Comparison of ENCODE assay signal across 1 cellular context in the genomic region with DNA sequence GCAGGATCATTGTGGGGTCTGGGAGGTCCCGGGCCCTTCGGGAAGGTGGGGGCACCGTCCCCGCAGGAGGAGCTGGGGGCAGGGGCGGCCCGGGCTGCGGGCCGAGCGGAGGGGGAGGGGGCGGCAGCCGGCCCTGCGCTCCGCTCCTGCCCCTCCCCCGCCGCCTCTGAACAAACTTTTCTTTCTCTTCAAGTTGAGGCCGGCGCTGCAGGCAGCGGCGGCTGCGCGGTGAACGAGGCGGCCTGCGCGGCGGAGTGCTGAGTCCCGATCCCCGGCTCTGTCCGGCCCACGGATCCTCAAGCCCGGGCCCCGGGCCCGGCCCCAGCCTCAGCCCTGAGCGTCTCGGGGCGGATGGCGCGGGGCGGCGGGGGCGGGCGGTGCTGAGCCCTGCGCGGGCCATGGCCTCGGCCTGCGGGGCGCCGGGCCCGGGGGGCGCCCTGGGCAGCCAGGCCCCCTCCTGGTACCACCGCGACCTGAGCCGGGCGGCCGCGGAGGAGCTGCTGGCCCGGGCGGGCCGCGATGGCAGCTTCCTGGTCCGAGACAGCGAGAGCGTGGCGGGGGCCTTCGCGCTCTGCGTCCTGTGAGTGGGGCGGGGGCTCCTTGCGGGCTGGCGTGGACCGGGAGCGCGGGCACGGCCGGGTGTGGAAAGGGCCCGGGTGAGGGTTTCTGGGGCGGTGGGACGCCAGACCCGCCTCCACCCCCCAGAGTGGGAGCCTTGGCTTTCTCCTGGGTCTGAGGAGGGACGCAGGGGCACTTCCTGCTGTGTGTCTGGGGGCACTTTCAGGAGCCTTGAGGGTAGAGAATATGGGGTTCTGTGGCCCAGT.
A peak's percentile ranks its signal among the peaks of the same experiment; 100 is the strongest.
TF ChIP-seq lines count a peak whose summit lies in the region.

A gene with protein sequence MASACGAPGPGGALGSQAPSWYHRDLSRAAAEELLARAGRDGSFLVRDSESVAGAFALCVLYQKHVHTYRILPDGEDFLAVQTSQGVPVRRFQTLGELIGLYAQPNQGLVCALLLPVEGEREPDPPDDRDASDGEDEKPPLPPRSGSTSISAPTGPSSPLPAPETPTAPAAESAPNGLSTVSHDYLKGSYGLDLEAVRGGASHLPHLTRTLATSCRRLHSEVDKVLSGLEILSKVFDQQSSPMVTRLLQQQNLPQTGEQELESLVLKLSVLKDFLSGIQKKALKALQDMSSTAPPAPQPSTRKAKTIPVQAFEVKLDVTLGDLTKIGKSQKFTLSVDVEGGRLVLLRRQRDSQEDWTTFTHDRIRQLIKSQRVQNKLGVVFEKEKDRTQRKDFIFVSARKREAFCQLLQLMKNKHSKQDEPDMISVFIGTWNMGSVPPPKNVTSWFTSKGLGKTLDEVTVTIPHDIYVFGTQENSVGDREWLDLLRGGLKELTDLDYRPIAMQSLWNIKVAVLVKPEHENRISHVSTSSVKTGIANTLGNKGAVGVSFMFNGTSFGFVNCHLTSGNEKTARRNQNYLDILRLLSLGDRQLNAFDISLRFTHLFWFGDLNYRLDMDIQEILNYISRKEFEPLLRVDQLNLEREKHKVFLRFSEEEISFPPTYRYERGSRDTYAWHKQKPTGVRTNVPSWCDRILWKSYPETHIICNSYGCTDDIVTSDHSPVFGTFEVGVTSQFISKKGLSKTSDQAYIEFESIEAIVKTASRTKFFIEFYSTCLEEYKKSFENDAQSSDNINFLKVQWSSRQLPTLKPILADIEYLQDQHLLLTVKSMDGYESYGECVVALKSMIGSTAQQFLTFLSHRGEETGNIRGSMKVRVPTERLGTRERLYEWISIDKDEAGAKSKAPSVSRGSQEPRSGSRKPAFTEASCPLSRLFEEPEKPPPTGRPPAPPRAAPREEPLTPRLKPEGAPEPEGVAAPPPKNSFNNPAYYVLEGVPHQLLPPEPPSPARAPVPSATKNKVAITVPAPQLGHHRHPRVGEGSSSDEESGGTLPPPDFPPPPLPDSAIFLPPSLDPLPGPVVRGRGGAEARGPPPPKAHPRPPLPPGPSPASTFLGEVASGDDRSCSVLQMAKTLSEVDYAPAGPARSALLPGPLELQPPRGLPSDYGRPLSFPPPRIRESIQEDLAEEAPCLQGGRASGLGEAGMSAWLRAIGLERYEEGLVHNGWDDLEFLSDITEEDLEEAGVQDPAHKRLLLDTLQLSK (plus strand): TSS at position 181 of the 824 bp plus-strand sequence. CDS start 218 bp downstream, at position 399.

TF ChIP-seq in Ishikawa, 13 proteins besides CTCF, POLR2A, EP300 and RAD21 (continued from another document):
- TF ChIP-seq ZBTB7A (IDR thresholded peaks at IDR 0.05; ENCODE audit: low read depth), result peak; percentile 62; the same call in 1 of the 2 replicates
